In the genomic region with DNA sequence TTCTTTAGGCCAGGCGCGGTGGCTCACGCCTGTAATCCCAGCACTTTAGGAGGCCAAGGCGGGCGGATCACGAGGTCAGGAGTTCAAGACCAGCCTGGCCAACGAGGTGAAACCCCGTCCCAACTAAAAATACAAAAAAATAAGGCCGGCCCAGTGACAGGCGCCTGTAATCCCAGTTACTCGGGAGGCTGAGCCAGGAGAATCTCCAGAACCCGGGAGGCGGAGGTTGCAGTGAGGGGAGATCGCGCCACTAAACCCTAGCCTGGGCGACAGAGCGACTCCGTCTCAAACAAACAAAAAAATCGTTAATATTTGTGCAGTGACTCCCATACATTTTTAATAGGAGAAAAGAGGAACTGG, we compare ENCODE assay signal across 8 cellular contexts. TPM values are rescaled to one million over a fixed set of nuclear protein-coding genes. Genes with fewer than 3 reads are reported as not detected.
DNase-seq lines count a peak whose midpoint lies in the region; ATAC-seq and TF ChIP-seq lines count a peak whose summit lies in the region.
"Not testable (repeated sequence)": the region's sequence is repeated elsewhere in the genome, so short reads cannot be mapped to it uniquely, and the experiment has no call there.

No MANE protein-coding gene starts in this region.

- H2AFZ ChIP-seq in MM.1S (ENCODE audit: low read length) = peak overlapping the region; percentile 75

- H3K4me3 Mint-ChIP-seq in CD4-positive, CD25-positive, alpha-beta regulatory T cell = peak overlapping the region; percentile 92 to 96 (median 96)
- H3K4me3 Mint-ChIP-seq in activated CD4-positive, alpha-beta memory T cell treated with anti-CD3 and anti-CD28 coated beads for 36 hours = peak overlapping the region; percentile 92
- peak overlapping the region; percentile 95 for H3K4me3 Mint-ChIP-seq in central memory CD8-positive, alpha-beta T cell
- H3K4me3 Mint-ChIP-seq in natural killer cell = peak overlapping the region; percentile 96
- H3K4me3 Mint-ChIP-seq in stimulated activated naive CD8-positive, alpha-beta T cell treated with anti-CD3 and anti-CD28 coated beads, Interleukin-15, Interleukin-2, amounts not matched to agents 100 ng/mL and 50 ng/mL, for 24 hours = peak overlapping the region; percentile 99

- peak overlapping the region; percentile 59 for H3K4me2 ChIP-seq in MM.1S (ENCODE audit: low read depth, low read length)

- H3K9me3 ChIP-seq in CD4-positive, CD25-positive, alpha-beta regulatory T cell (ENCODE audit: control insufficient read depth in 2 of 2, low read length in 2 of 2); MM.1S (replicated peaks; ENCODE audit: insufficient read depth, low read length); right atrium auricular region: not testable (repeated sequence)

- H3K79me2 ChIP-seq in MM.1S (ENCODE audit: low read length) = not testable (repeated sequence)

- H3K4me3 ChIP-seq in CD4-positive, CD25-positive, alpha-beta regulatory T cell (ENCODE audit: low read depth, low read length) = peak overlapping the region; percentile 82
- H3K4me3 ChIP-seq in H7 (ENCODE audit: insufficient read depth, low read depth, low read length) (peak overlapping the region; percentile 78), MM.1S (ENCODE audit: low read length) (peak overlapping the region; percentile 77), right atrium auricular region (peak overlapping the region; percentile 80 to 88)

- not testable (repeated sequence) for H4K20me1 ChIP-seq in MM.1S (ENCODE audit: insufficient read depth, low read length)

- not testable (repeated sequence) for H3F3A ChIP-seq in MM.1S (ENCODE audit: insufficient read depth, low read length)

- DNase-seq in CD4-positive, CD25-positive, alpha-beta regulatory T cell; H7; MM.1S; central memory CD8-positive, alpha-beta T cell (ENCODE audit: low spot score in 2 of 2); right atrium auricular region (ENCODE audit: low spot score); natural killer cell: not testable (repeated sequence)
- DNase-seq in activated CD4-positive, alpha-beta memory T cell treated with anti-CD3 and anti-CD28 coated beads for 36 hours = peak; percentile 17

- TF ChIP-seq CTCF in MM.1S (IDR thresholded peaks at IDR 0.05; ENCODE audit: low read length); right atrium auricular region (IDR thresholded peaks at IDR 0.05); natural killer cell (IDR thresholded peaks at IDR 0.05): not testable (repeated sequence)

- peak overlapping the region; percentile 57 for H3K27ac ChIP-seq in CD4-positive, CD25-positive, alpha-beta regulatory T cell (ENCODE audit: insufficient read depth, low read length, poor library complexity, severe bottlenecking)
- H3K27ac ChIP-seq in MM.1S (ENCODE audit: low read length) (peak overlapping the region; percentile 68; the same call in 1 of the 2 replicates), right atrium auricular region (peak overlapping the region; percentile 88 to 93)

- POLR2A ChIA-PET in activated CD4-positive, alpha-beta memory T cell treated with anti-CD3 and anti-CD28 coated beads for 36 hours (lab: Charles Lee) = interaction anchor here (1.0 to 2.5 kb wide), 5 partner anchors 13 to 1342 kb away, joined by 3 to 28 read pairs (median 4); a partner anchor contains a TSS

- H3K9ac ChIP-seq in MM.1S (ENCODE audit: low read length) = peak overlapping the region; percentile 69; the same call in 1 of the 2 replicates

- CTCF ChIA-PET in activated CD4-positive, alpha-beta memory T cell treated with anti-CD3 and anti-CD28 coated beads for 36 hours (lab: Charles Lee) = interaction anchor here (1.2 to 1.5 kb wide), 3 partner anchors 14 to 261 kb away, joined by 4 to 7 read pairs (median 5); a partner anchor contains a TSS

- H3K9me2 ChIP-seq in MM.1S (replicated peaks; ENCODE audit: insufficient read depth, low read length) = not testable (repeated sequence)

- H3K36me3 ChIP-seq in CD4-positive, CD25-positive, alpha-beta regulatory T cell (ENCODE audit: control insufficient read depth, insufficient read depth, low read length) = peaks cover 21% of the 10 kb centered on the region
- H3K36me3 ChIP-seq in H7 (replicated peaks; ENCODE audit: control insufficient read depth, insufficient read depth, low read length); MM.1S (replicated peaks; ENCODE audit: insufficient read depth, low read length): not testable (repeated sequence)
- H3K36me3 ChIP-seq in right atrium auricular region = peaks cover 20% of the 10 kb centered on the region

- H3K27ac Mint-ChIP-seq in CD4-positive, CD25-positive, alpha-beta regulatory T cell = peak overlapping the region; percentile 94 to 96 (median 96)
- H3K27ac Mint-ChIP-seq in activated CD4-positive, alpha-beta memory T cell treated with anti-CD3 and anti-CD28 coated beads for 36 hours = peak overlapping the region; percentile 81
- H3K27ac Mint-ChIP-seq in central memory CD8-positive, alpha-beta T cell (ENCODE audit: low read depth) = peak overlapping the region; percentile 96
- peak overlapping the region; percentile 90 to 94 for H3K27ac Mint-ChIP-seq in natural killer cell
- H3K27ac Mint-ChIP-seq in stimulated activated naive CD8-positive, alpha-beta T cell treated with anti-CD3 and anti-CD28 coated beads, Interleukin-15, Interleukin-2, amounts not matched to agents 100 ng/mL and 50 ng/mL, for 24 hours = peak overlapping the region; percentile 86

- not testable (repeated sequence) for H3K4me1 ChIP-seq in CD4-positive, CD25-positive, alpha-beta regulatory T cell (ENCODE audit: control insufficient read depth, insufficient read depth, low read length, poor library complexity, severe bottlenecking); MM.1S (ENCODE audit: low read length)
- peaks cover 0 to 20% of the 10 kb centered on the region in 2 donors for H3K4me1 ChIP-seq in right atrium auricular region

- peaks cover 19 to 44% (median 24%) of the 10 kb centered on the region in 4 donors for H3K4me1 Mint-ChIP-seq in CD4-positive, CD25-positive, alpha-beta regulatory T cell
- H3K4me1 Mint-ChIP-seq in activated CD4-positive, alpha-beta memory T cell treated with anti-CD3 and anti-CD28 coated beads for 36 hours (ENCODE audit: low read depth) = peaks cover 28% of the 10 kb centered on the region
- H3K4me1 Mint-ChIP-seq in central memory CD8-positive, alpha-beta T cell = peaks cover 25% of the 10 kb centered on the region
- H3K4me1 Mint-ChIP-seq in natural killer cell = peaks cover 33 to 36% of the 10 kb centered on the region in 2 donors
- H3K4me1 Mint-ChIP-seq in stimulated activated naive CD8-positive, alpha-beta T cell treated with anti-CD3 and anti-CD28 coated beads, Interleukin-15, Interleukin-2, amounts not matched to agents 100 ng/mL and 50 ng/mL, for 24 hours (ENCODE audit: low read depth) = peaks cover 35% of the 10 kb centered on the region

- intact Hi-C loops in activated CD4-positive, alpha-beta memory T cell treated with anti-CD3 and anti-CD28 coated beads for 36 hours (cut with micrococcal nuclease) = loop anchor here (1.0 to 5.0 kb wide), 6 partner anchors 17 to 408 kb away; a partner anchor contains a TSS
- intact Hi-C loops in natural killer cell (cut with micrococcal nuclease) = loop anchor here (1.0 to 10.0 kb wide), 3 partner anchors 70 to 262 kb away; a partner anchor contains a TSS

- not testable (repeated sequence) for H3K27me3 Mint-ChIP-seq in CD4-positive, CD25-positive, alpha-beta regulatory T cell; activated CD4-positive, alpha-beta memory T cell treated with anti-CD3 and anti-CD28 coated beads for 36 hours; central memory CD8-positive, alpha-beta T cell; natural killer cell (ENCODE audit: low read depth in 2 of 2); stimulated activated naive CD8-positive, alpha-beta T cell treated with anti-CD3 and anti-CD28 coated beads, Interleukin-15, Interleukin-2, amounts not matched to agents 100 ng/mL and 50 ng/mL, for 24 hours

- peaks cover 27% of the 10 kb centered on the region for H3K36me3 Mint-ChIP-seq in CD4-positive, CD25-positive, alpha-beta regulatory T cell
- H3K36me3 Mint-ChIP-seq in activated CD4-positive, alpha-beta memory T cell treated with anti-CD3 and anti-CD28 coated beads for 36 hours = peaks cover 34% of the 10 kb centered on the region
- peaks cover 28% of the 10 kb centered on the region for H3K36me3 Mint-ChIP-seq in central memory CD8-positive, alpha-beta T cell (ENCODE audit: insufficient read depth)
- H3K36me3 Mint-ChIP-seq in natural killer cell = not testable (repeated sequence)
- H3K36me3 Mint-ChIP-seq in stimulated activated naive CD8-positive, alpha-beta T cell treated with anti-CD3 and anti-CD28 coated beads, Interleukin-15, Interleukin-2, amounts not matched to agents 100 ng/mL and 50 ng/mL, for 24 hours (ENCODE audit: low read depth) = peaks cover 47% of the 10 kb centered on the region

- not testable (repeated sequence) for H3K9me3 Mint-ChIP-seq in CD4-positive, CD25-positive, alpha-beta regulatory T cell; activated CD4-positive, alpha-beta memory T cell treated with anti-CD3 and anti-CD28 coated beads for 36 hours; central memory CD8-positive, alpha-beta T cell; natural killer cell; stimulated activated naive CD8-positive, alpha-beta T cell treated with anti-CD3 and anti-CD28 coated beads, Interleukin-15, Interleukin-2, amounts not matched to agents 100 ng/mL and 50 ng/mL, for 24 hours

- H3K27me3 ChIP-seq in CD4-positive, CD25-positive, alpha-beta regulatory T cell (ENCODE audit: control insufficient read depth, insufficient read depth, low read length); H7 (ENCODE audit: control insufficient read depth, insufficient read depth, low read length); MM.1S (replicated peaks; ENCODE audit: insufficient read depth, low read length); right atrium auricular region: not testable (repeated sequence)

- peak in 1 of 2 donors; percentile 3 for ATAC-seq in CD4-positive, CD25-positive, alpha-beta regulatory T cell (ENCODE audit: low read depth in 2 of 2)
- ATAC-seq in central memory CD8-positive, alpha-beta T cell (replicated peaks; ENCODE audit: extremely low read depth, poor library complexity, severe bottlenecking) = peak; percentile 21
- peak; percentile 1 to 4 (median 1) for ATAC-seq in natural killer cell

RNA-seq across cellular contexts. Expression of a gene that starts 0.7 kb away (rescaled TPM):
- 6.2 TPM for total RNA-seq in CD4-positive, CD25-positive, alpha-beta regulatory T cell
- polyA plus RNA-seq in CD4-positive, CD25-positive, alpha-beta regulatory T cell = 10 to 100 TPM in 1 of 4 donors, 1 to 10 TPM in 3; 4.3 to 11.4 (median 8.8) TPM
- total RNA-seq in H7 (2014; rRNA removed; shearing (Covaris generic)) = 3.7 and 6.5 TPM in 2 replicates
- total RNA-seq in activated CD4-positive, alpha-beta memory T cell treated with anti-CD3 and anti-CD28 coated beads for 36 hours = 10 to 100 TPM; 20.9 to 23.6 TPM
- 1 to 10 TPM; 2.2 to 2.8 TPM for total RNA-seq in right atrium auricular region
- 10 to 100 TPM in 1 of 3 donors, 1 to 10 TPM in 2; 7.9 to 16.9 (median 9.5) TPM for total RNA-seq in natural killer cell
